ENCODE assay signal across 16 cellular contexts in genomic region chr21:46486481-46487000, GRCh38.
"Had no signal": no experiment of that assay in that cellular context is flagged by ENCODE, and none has a peak within 500 bp of the region (broad histone marks: within the 10 kb centered on the region; RNA-seq: fewer than 3 reads in every experiment).

No MANE protein-coding gene starts in this region.

- H3K4me3 Mint-ChIP-seq: activated naive CD4-positive, alpha-beta T cell treated with anti-CD3 and anti-CD28 coated beads for 36 hours; endodermal cell had no signal

- H3K4me3 ChIP-seq: dorsolateral prefrontal cortex, gastrocnemius medialis, heart left ventricle, ovary, sigmoid colon, spleen, thoracic aorta had no signal

- ATAC-seq: gastrocnemius medialis, heart left ventricle, left lobe of liver had no signal

- DNase-seq: activated CD4-positive, alpha-beta T cell treated with anti-CD3 and anti-CD28 coated beads, Interleukin-2, amount 50 U/mL, for 4 hours; activated CD4-positive, CD25-positive, alpha-beta regulatory T cell treated with anti-CD3 and anti-CD28 coated beads, Interleukin-2, amount 50 U/mL, for 72 hours; activated naive CD4-positive, alpha-beta T cell treated with anti-CD3 and anti-CD28 coated beads for 36 hours; activated T-cell treated with anti-CD3 and anti-CD28 coated beads, Interleukin-2, amount 50 U/mL, for 1 hour; dorsolateral prefrontal cortex; endodermal cell; gastrocnemius medialis; heart left ventricle; islet precursor cell; midbrain; ovary; sigmoid colon; spleen had no signal

- H3K27ac Mint-ChIP-seq: activated naive CD4-positive, alpha-beta T cell treated with anti-CD3 and anti-CD28 coated beads for 36 hours; activated T-helper 2 cell treated with anti-CD3 and anti-CD28 coated beads, Interferon-gamma antibody, Interleukin-2, Interleukin-4, amounts not matched to agents 10 μg/mL and 5 μg/mL and 100 μg/mL, durations not matched to agents 14 hours and 24 hours and 36 hours; endodermal cell had no signal

- H3K9me3 Mint-ChIP-seq: activated naive CD4-positive, alpha-beta T cell treated with anti-CD3 and anti-CD28 coated beads for 36 hours; activated T-helper 2 cell treated with anti-CD3 and anti-CD28 coated beads, Interferon-gamma antibody, Interleukin-2, Interleukin-4, amounts not matched to agents 10 μg/mL and 5 μg/mL and 100 μg/mL, durations not matched to agents 14 hours and 24 hours and 36 hours; endodermal cell had no signal
